Comparison of ENCODE assay signal across 1 cellular context in the genomic region with DNA sequence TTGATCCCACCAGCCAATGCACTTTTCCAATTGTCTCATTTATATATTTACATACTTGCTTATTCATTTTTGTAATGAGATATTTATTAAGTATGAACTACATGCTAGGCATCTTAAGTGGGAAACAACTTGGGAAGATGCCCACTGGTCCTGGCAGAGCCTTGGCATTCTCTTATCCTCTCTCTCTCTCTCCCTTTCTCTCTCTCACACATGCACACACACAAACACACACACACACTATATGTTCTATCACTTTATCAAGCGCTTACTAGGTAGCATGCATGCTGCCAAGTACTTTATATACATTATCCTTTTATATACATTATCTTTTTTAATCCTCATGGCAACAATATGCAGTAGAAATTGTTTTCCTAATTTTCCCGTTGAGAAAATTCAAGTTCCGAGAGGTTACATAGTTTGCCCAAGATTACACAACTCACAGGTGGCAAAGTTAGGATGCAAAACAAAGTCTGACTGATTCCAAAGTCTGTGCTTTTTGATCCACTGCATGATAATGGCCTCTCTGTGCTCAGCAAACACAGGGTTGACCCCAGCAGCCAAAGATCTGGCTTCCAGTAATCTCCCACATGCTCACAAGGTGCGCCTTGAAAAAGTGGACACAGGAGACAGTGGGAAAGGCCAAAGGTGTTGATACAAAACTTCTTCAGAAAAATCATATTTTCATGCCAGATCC.
A peak's percentile ranks its signal among the peaks of the same experiment; 100 is the strongest.
TF ChIP-seq lines count a peak whose summit lies in the region.

No MANE protein-coding gene starts in this region.

TF ChIP-seq in HepG2, 621 proteins besides CTCF, POLR2A, EP300 and RAD21 (continued from another document and continues in another):
- TF ChIP-seq POLR2G (IDR thresholded peaks at IDR 0.05; ENCODE audit: low read depth, low read length) (no peak), ZNF34 (CRISPR knock-in tag; IDR thresholded peaks at IDR 0.05; ENCODE audit: borderline replicate concordance) (peak; percentile 55; the same call in 1 of the 2 replicates), ZNF562 (CRISPR knock-in tag; IDR thresholded peaks at IDR 0.05; ENCODE audit: borderline replicate concordance) (no peak), NFE2L2 (IDR thresholded peaks at IDR 0.05; ENCODE audit: low read length) (no peak), RAD51 (IDR thresholded peaks at IDR 0.05; ENCODE audit: borderline replicate concordance) (no peak), REXO4 (CRISPR knock-in tag; IDR thresholded peaks at IDR 0.05; ENCODE audit: borderline replicate concordance) (no peak), TBP (CRISPR knock-in tag; IDR thresholded peaks at IDR 0.05) (no peak), ZNF335 (CRISPR knock-in tag; IDR thresholded peaks at IDR 0.05) (no peak), ZNF160 (CRISPR knock-in tag; IDR thresholded peaks at IDR 0.05) (no peak), ETV6 (CRISPR knock-in tag; conservative IDR thresholded peaks at IDR 0.05) (no peak), JDP2 (CRISPR knock-in tag; IDR thresholded peaks at IDR 0.05; ENCODE audit: borderline replicate concordance) (no peak), ZNF724P (CRISPR knock-in tag; IDR thresholded peaks at IDR 0.05; ENCODE audit: borderline replicate concordance) (no peak), SMAD3 (CRISPR knock-in tag; IDR thresholded peaks at IDR 0.05) (peak; percentile 77; the same call in 1 of the 2 replicates), ZNF674 (CRISPR knock-in tag; IDR thresholded peaks at IDR 0.05; ENCODE audit: low read depth) (no peak), KLF11 (CRISPR knock-in tag; IDR thresholded peaks at IDR 0.05) (peak; percentile 70; the same call in 1 of the 2 replicates), MED1 (CRISPR knock-in tag; IDR thresholded peaks at IDR 0.05) (peak; percentile 97), NFE2L1 (CRISPR knock-in tag; IDR thresholded peaks at IDR 0.05; ENCODE audit: borderline replicate concordance) (no peak), GATAD1 (CRISPR knock-in tag; IDR thresholded peaks at IDR 0.05) (peak; percentile 70; the same call in 1 of the 2 replicates), ZNF570 (CRISPR knock-in tag; IDR thresholded peaks at IDR 0.05; ENCODE audit: borderline replicate concordance) (no peak), HMGA1 (CRISPR knock-in tag; conservative IDR thresholded peaks at IDR 0.05) (no peak), ZNF354B (CRISPR knock-in tag; IDR thresholded peaks at IDR 0.05) (no peak), KAT7 (CRISPR knock-in tag; IDR thresholded peaks at IDR 0.05; ENCODE audit: borderline replicate concordance) (no peak), KDM5A (IDR thresholded peaks at IDR 0.05; ENCODE audit: borderline replicate concordance, low read length) (0 out of 2 replicates have a peak, but pooled peaks have one; percentile 33)
- TF ChIP-seq, protein P1, sequence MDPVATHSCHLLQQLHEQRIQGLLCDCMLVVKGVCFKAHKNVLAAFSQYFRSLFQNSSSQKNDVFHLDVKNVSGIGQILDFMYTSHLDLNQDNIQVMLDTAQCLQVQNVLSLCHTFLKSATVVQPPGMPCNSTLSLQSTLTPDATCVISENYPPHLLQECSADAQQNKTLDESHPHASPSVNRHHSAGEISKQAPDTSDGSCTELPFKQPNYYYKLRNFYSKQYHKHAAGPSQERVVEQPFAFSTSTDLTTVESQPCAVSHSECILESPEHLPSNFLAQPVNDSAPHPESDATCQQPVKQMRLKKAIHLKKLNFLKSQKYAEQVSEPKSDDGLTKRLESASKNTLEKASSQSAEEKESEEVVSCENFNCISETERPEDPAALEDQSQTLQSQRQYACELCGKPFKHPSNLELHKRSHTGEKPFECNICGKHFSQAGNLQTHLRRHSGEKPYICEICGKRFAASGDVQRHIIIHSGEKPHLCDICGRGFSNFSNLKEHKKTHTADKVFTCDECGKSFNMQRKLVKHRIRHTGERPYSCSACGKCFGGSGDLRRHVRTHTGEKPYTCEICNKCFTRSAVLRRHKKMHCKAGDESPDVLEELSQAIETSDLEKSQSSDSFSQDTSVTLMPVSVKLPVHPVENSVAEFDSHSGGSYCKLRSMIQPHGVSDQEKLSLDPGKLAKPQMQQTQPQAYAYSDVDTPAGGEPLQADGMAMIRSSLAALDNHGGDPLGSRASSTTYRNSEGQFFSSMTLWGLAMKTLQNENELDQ (CRISPR knock-in tag; IDR thresholded peaks at IDR 0.05; ENCODE audit: borderline replicate concordance): no peak
- TF ChIP-seq, protein P2, sequence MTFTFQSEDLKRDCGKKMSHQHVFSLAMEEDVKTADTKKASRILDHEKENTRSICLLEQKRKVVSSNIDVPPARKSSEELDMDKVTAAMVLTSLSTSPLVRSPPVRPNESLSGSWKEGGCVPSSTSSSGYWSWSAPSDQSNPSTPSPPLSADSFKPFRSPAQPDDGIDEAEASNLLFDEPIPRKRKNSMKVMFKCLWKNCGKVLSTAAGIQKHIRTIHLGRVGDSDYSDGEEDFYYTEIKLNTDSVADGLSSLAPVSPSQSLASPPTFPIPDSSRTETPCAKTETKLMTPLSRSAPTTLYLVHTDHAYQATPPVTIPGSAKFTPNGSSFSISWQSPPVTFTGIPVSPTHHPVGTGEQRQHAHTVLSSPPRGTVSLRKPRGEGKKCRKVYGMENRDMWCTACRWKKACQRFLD (CRISPR knock-in tag; IDR thresholded peaks at IDR 0.05; ENCODE audit: borderline replicate concordance): no peak
- TF ChIP-seq, protein P3, sequence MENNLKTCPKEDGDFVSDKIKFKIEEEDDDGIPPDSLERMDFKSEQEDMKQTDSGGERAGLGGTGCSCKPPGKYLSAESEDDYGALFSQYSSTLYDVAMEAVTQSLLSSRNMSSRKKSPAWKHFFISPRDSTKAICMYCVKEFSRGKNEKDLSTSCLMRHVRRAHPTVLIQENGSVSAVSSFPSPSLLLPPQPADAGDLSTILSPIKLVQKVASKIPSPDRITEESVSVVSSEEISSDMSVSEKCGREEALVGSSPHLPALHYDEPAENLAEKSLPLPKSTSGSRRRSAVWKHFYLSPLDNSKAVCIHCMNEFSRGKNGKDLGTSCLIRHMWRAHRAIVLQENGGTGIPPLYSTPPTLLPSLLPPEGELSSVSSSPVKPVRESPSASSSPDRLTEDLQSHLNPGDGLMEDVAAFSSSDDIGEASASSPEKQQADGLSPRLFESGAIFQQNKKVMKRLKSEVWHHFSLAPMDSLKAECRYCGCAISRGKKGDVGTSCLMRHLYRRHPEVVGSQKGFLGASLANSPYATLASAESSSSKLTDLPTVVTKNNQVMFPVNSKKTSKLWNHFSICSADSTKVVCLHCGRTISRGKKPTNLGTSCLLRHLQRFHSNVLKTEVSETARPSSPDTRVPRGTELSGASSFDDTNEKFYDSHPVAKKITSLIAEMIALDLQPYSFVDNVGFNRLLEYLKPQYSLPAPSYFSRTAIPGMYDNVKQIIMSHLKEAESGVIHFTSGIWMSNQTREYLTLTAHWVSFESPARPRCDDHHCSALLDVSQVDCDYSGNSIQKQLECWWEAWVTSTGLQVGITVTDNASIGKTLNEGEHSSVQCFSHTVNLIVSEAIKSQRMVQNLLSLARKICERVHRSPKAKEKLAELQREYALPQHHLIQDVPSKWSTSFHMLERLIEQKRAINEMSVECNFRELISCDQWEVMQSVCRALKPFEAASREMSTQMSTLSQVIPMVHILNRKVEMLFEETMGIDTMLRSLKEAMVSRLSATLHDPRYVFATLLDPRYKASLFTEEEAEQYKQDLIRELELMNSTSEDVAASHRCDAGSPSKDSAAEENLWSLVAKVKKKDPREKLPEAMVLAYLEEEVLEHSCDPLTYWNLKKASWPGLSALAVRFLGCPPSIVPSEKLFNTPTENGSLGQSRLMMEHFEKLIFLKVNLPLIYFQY (CRISPR knock-in tag; IDR thresholded peaks at IDR 0.05; ENCODE audit: borderline replicate concordance): 0 out of 2 replicates have a peak, but pooled peaks have one; percentile 14
- TF ChIP-seq, protein P4, sequence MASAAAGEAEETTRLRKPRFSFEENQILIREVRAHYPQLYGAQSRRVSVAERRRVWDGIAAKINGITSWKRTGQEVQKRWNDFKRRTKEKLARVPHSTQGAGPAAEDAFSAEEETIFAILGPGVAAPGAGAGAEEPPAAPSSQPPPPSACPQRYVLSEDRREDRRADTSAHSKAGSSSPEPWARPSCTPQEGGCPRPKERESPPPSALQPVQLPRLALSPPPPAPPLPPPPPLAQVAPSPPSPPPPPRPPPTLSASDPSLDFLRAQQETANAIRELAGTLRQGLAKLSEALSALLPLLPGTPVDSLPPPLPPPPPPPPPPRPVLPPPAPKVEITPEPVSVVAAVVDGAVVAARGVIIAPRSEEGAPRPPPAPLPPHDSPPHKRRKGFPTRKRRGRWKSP (CRISPR knock-in tag; IDR thresholded peaks at IDR 0.05): peak; percentile 44; the same call in 1 of the 2 replicates
- TF ChIP-seq, protein P5, sequence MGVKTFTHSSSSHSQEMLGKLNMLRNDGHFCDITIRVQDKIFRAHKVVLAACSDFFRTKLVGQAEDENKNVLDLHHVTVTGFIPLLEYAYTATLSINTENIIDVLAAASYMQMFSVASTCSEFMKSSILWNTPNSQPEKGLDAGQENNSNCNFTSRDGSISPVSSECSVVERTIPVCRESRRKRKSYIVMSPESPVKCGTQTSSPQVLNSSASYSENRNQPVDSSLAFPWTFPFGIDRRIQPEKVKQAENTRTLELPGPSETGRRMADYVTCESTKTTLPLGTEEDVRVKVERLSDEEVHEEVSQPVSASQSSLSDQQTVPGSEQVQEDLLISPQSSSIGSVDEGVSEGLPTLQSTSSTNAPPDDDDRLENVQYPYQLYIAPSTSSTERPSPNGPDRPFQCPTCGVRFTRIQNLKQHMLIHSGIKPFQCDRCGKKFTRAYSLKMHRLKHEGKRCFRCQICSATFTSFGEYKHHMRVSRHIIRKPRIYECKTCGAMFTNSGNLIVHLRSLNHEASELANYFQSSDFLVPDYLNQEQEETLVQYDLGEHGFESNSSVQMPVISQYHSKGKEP (CRISPR knock-in tag; IDR thresholded peaks at IDR 0.05): no peak
- TF ChIP-seq, protein P6, sequence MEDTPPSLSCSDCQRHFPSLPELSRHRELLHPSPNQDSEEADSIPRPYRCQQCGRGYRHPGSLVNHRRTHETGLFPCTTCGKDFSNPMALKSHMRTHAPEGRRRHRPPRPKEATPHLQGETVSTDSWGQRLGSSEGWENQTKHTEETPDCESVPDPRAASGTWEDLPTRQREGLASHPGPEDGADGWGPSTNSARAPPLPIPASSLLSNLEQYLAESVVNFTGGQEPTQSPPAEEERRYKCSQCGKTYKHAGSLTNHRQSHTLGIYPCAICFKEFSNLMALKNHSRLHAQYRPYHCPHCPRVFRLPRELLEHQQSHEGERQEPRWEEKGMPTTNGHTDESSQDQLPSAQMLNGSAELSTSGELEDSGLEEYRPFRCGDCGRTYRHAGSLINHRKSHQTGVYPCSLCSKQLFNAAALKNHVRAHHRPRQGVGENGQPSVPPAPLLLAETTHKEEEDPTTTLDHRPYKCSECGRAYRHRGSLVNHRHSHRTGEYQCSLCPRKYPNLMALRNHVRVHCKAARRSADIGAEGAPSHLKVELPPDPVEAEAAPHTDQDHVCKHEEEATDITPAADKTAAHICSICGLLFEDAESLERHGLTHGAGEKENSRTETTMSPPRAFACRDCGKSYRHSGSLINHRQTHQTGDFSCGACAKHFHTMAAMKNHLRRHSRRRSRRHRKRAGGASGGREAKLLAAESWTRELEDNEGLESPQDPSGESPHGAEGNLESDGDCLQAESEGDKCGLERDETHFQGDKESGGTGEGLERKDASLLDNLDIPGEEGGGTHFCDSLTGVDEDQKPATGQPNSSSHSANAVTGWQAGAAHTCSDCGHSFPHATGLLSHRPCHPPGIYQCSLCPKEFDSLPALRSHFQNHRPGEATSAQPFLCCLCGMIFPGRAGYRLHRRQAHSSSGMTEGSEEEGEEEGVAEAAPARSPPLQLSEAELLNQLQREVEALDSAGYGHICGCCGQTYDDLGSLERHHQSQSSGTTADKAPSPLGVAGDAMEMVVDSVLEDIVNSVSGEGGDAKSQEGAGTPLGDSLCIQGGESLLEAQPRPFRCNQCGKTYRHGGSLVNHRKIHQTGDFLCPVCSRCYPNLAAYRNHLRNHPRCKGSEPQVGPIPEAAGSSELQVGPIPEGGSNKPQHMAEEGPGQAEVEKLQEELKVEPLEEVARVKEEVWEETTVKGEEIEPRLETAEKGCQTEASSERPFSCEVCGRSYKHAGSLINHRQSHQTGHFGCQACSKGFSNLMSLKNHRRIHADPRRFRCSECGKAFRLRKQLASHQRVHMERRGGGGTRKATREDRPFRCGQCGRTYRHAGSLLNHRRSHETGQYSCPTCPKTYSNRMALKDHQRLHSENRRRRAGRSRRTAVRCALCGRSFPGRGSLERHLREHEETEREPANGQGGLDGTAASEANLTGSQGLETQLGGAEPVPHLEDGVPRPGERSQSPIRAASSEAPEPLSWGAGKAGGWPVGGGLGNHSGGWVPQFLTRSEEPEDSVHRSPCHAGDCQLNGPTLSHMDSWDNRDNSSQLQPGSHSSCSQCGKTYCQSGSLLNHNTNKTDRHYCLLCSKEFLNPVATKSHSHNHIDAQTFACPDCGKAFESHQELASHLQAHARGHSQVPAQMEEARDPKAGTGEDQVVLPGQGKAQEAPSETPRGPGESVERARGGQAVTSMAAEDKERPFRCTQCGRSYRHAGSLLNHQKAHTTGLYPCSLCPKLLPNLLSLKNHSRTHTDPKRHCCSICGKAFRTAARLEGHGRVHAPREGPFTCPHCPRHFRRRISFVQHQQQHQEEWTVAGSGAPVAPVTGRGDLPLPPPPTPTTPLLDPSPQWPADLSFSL (CRISPR knock-in tag; IDR thresholded peaks at IDR 0.05): peak; percentile 85; the same call in 1 of the 2 replicates
- TF ChIP-seq, protein P7, sequence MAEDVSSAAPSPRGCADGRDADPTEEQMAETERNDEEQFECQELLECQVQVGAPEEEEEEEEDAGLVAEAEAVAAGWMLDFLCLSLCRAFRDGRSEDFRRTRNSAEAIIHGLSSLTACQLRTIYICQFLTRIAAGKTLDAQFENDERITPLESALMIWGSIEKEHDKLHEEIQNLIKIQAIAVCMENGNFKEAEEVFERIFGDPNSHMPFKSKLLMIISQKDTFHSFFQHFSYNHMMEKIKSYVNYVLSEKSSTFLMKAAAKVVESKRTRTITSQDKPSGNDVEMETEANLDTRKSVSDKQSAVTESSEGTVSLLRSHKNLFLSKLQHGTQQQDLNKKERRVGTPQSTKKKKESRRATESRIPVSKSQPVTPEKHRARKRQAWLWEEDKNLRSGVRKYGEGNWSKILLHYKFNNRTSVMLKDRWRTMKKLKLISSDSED (CRISPR knock-in tag; IDR thresholded peaks at IDR 0.05): no peak
- TF ChIP-seq, protein P8, sequence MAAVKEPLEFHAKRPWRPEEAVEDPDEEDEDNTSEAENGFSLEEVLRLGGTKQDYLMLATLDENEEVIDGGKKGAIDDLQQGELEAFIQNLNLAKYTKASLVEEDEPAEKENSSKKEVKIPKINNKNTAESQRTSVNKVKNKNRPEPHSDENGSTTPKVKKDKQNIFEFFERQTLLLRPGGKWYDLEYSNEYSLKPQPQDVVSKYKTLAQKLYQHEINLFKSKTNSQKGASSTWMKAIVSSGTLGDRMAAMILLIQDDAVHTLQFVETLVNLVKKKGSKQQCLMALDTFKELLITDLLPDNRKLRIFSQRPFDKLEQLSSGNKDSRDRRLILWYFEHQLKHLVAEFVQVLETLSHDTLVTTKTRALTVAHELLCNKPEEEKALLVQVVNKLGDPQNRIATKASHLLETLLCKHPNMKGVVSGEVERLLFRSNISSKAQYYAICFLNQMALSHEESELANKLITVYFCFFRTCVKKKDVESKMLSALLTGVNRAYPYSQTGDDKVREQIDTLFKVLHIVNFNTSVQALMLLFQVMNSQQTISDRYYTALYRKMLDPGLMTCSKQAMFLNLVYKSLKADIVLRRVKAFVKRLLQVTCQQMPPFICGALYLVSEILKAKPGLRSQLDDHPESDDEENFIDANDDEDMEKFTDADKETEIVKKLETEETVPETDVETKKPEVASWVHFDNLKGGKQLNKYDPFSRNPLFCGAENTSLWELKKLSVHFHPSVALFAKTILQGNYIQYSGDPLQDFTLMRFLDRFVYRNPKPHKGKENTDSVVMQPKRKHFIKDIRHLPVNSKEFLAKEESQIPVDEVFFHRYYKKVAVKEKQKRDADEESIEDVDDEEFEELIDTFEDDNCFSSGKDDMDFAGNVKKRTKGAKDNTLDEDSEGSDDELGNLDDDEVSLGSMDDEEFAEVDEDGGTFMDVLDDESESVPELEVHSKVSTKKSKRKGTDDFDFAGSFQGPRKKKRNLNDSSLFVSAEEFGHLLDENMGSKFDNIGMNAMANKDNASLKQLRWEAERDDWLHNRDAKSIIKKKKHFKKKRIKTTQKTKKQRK (IDR thresholded peaks at IDR 0.05; ENCODE audit: low read length): no peak
